14 cellular contexts compared by ENCODE assay signal in the genomic region with DNA sequence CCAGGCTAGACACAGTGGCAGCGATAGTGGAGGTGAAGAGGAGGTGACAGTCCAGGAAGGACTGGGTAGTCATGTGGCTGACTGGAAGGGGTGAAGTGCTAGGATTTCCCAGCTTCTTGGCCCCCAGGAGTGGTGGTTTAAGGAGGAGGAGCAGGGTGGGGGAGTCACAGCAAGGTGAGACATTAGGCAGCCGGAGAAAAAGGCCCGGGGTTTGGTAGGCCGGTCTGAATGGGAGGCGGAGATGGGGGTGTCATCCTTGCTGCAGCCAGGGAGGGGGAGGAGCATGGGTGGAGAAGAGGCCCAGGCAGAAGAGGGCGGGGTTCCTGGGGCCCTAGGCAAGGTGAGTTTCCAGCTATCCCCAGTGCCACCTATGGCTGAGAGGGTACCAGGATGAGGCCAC. TPM values are rescaled to one million over a fixed set of nuclear protein-coding genes. Genes with fewer than 3 reads are reported as not detected.
DNase-seq lines count a peak whose midpoint lies in the region; ATAC-seq, FAIRE-seq and TF ChIP-seq lines count a peak whose summit lies in the region.
"Had no signal": no experiment of that assay in that cellular context is flagged by ENCODE, and none has a peak within 500 bp of the region (broad histone marks: within the 10 kb centered on the region; RNA-seq: fewer than 3 reads in every experiment).

No MANE protein-coding gene starts in this region.

- H3K27me3 Mint-ChIP-seq in CD4-positive, alpha-beta memory T cell, result no peaks in the 10 kb centered on the region
- no peaks in the 10 kb centered on the region for H3K27me3 Mint-ChIP-seq in activated CD4-positive, alpha-beta memory T cell treated with anti-CD3 and anti-CD28 coated beads for 36 hours

- no peak overlapping the region for H3K4me3 ChIP-seq in CD4-positive, alpha-beta memory T cell (ENCODE audit: low read length in 2 of 2)
- H3K4me3 ChIP-seq in hepatocyte, result no peak overlapping the region
- H3K4me3 ChIP-seq: adrenal gland, skin epidermis had no signal

- POLR2A ChIA-PET in CD4-positive, alpha-beta memory T cell (lab: Charles Lee; ENCODE audit: partially characterized antibody), result interaction anchor here (8.8 to 12.0 kb wide), 2 partner anchors 10 to 28 kb away, joined by 113 to 359 read pairs; a partner anchor contains a TSS
- POLR2A ChIA-PET in activated CD4-positive, alpha-beta memory T cell treated with anti-CD3 and anti-CD28 coated beads for 36 hours (lab: Charles Lee), result interaction anchor here (0.5 to 1.8 kb wide), 2 partner anchors 11 to 309 kb away, joined by 4 to 8 read pairs; no protein-coding TSS in a partner anchor

- H3K4me3 Mint-ChIP-seq in CD4-positive, alpha-beta memory T cell, result peak overlapping the region in 3 of 8 donors; percentile 10 to 40 (median 25)
- H3K4me3 Mint-ChIP-seq in activated CD4-positive, alpha-beta memory T cell treated with anti-CD3 and anti-CD28 coated beads for 36 hours, result no peak overlapping the region

- H3K27ac ChIP-seq in CD4-positive, alpha-beta memory T cell (ENCODE audit: low read depth, low read length), result no peak overlapping the region
- no peak overlapping the region for H3K27ac ChIP-seq in hepatocyte
- H3K27ac ChIP-seq: adrenal gland, WERI-Rb-1 had no signal

- 57% methylated on average over 5 of the region's 6 CpGs for WGBS in hepatocyte (ENCODE audit: low lambda C conversion rate, missing lambda C conversion rate)

- H2AFZ ChIP-seq in hepatocyte, result no peak overlapping the region

- ATAC-seq in HG03521 (IDR thresholded peaks at IDR 0.05; ENCODE audit: unreplicated experiment), result no peak
- ATAC-seq: Panc1 had no signal

- H3K9me3 Mint-ChIP-seq in CD4-positive, alpha-beta memory T cell, result no peaks in the 10 kb centered on the region
- no peaks in the 10 kb centered on the region for H3K9me3 Mint-ChIP-seq in activated CD4-positive, alpha-beta memory T cell treated with anti-CD3 and anti-CD28 coated beads for 36 hours

- FAIRE-seq in H54 (lab: Jason Lieb, UNC), result no peak

- TF ChIP-seq CTCF in hepatocyte (IDR thresholded peaks at IDR 0.05; ENCODE audit: poor library complexity) (no peak), GM20000 (IDR thresholded peaks at IDR 0.05; ENCODE audit: extremely low read depth, missing control alignments) (no peak), GM13976 (IDR thresholded peaks at IDR 0.05; ENCODE audit: borderline replicate concordance, control extremely low read depth, extremely low read depth, insufficient read depth, missing control alignments) (no peak)

- no peak for TF ChIP-seq POLR2A in H54 (IDR thresholded peaks at IDR 0.05; ENCODE audit: low read depth, low read length)

- peaks cover 43% of the 10 kb centered on the region for H3K36me3 ChIP-seq in CD4-positive, alpha-beta memory T cell (ENCODE audit: insufficient read depth, low read length)
- no peaks in the 10 kb centered on the region for H3K36me3 ChIP-seq in hepatocyte (replicated peaks; ENCODE audit: insufficient read depth, low read depth)

- CTCF ChIA-PET in CD4-positive, alpha-beta memory T cell (lab: Charles Lee; ENCODE audit: partially characterized antibody), result interaction anchor here (0.7 to 1.7 kb wide), 2 partner anchors 18 to 67 kb away, joined by 3 to 4 read pairs; no protein-coding TSS in a partner anchor
- CTCF ChIA-PET in activated CD4-positive, alpha-beta memory T cell treated with anti-CD3 and anti-CD28 coated beads for 36 hours (lab: Charles Lee), result no interaction called here

- no peak overlapping the region for H3K4me2 ChIP-seq in hepatocyte

- H3K79me2 ChIP-seq in hepatocyte, result no peaks in the 10 kb centered on the region

- intact Hi-C loops in CD4-positive, alpha-beta memory T cell (cut with micrococcal nuclease), result no loop called here
- intact Hi-C loops in activated CD4-positive, alpha-beta memory T cell treated with anti-CD3 and anti-CD28 coated beads for 36 hours (cut with micrococcal nuclease), result no loop called here

- no peaks in the 10 kb centered on the region for H3K27me3 ChIP-seq in CD4-positive, alpha-beta memory T cell (ENCODE audit: insufficient read depth, low read length)
- no peaks in the 10 kb centered on the region for H3K27me3 ChIP-seq in hepatocyte
- H3K27me3 ChIP-seq: adrenal gland had no signal

- H3K4me1 ChIP-seq in CD4-positive, alpha-beta memory T cell (ENCODE audit: insufficient read depth, low read length), result peaks cover 53% of the 10 kb centered on the region
- no peaks in the 10 kb centered on the region for H3K4me1 ChIP-seq in hepatocyte (ENCODE audit: insufficient read depth)

- no peaks in the 10 kb centered on the region for H3K9me2 ChIP-seq in hepatocyte (replicated peaks; ENCODE audit: insufficient read depth)

- H3K9me3 ChIP-seq in CD4-positive, alpha-beta memory T cell (ENCODE audit: control insufficient read depth in 1 of 2, low read length in 2 of 2), result no peaks in the 10 kb centered on the region
- H3K9me3 ChIP-seq in hepatocyte (ENCODE audit: low read depth), result no peaks in the 10 kb centered on the region
- H3K9me3 ChIP-seq: adrenal gland had no signal

- no peak for DNase-seq in CD4-positive, alpha-beta memory T cell
- DNase-seq in H54 (ENCODE audit: insufficient read length, low spot score) (peak; percentile 53), hepatocyte (ENCODE audit: low spot score) (peak; percentile 49), OCI-M1 (lab: John Stamatoyannopoulos, UW) (no peak), GM20000 (ENCODE audit: low spot score) (no peak), GM13976 (ENCODE audit: low spot score) (no peak)
- peak; percentile 59 for DNase-seq in activated CD4-positive, alpha-beta memory T cell treated with anti-CD3 and anti-CD28 coated beads for 36 hours
- DNase-seq: adrenal gland, DND-41, NCI-H1436 treated with DMSO at 0.1 percent for 48 hours, WERI-Rb-1 had no signal

- H3K27ac Mint-ChIP-seq in CD4-positive, alpha-beta memory T cell, result peak overlapping the region; percentile 67 to 89 (median 81)
- peak overlapping the region; percentile 38 for H3K27ac Mint-ChIP-seq in activated CD4-positive, alpha-beta memory T cell treated with anti-CD3 and anti-CD28 coated beads for 36 hours

- H3K4me1 Mint-ChIP-seq in CD4-positive, alpha-beta memory T cell, result peaks cover 18 to 51% (median 35%) of the 10 kb centered on the region in 4 donors
- peaks cover 34% of the 10 kb centered on the region for H3K4me1 Mint-ChIP-seq in activated CD4-positive, alpha-beta memory T cell treated with anti-CD3 and anti-CD28 coated beads for 36 hours (ENCODE audit: low read depth)

- peaks cover 23 to 53% of the 10 kb centered on the region in 2 donors for H3K36me3 Mint-ChIP-seq in CD4-positive, alpha-beta memory T cell
- peaks cover 46% of the 10 kb centered on the region for H3K36me3 Mint-ChIP-seq in activated CD4-positive, alpha-beta memory T cell treated with anti-CD3 and anti-CD28 coated beads for 36 hours

- in situ Hi-C loops in GM13976 (cut with MboI; ENCODE audit: low sequenced_read_pairs, unreplicated experiment), result no loop called here

- H4K20me1 ChIP-seq in hepatocyte (ENCODE audit: insufficient read depth, poor library complexity, severe bottlenecking), result no peaks in the 10 kb centered on the region

RNA-seq across cellular contexts. Expression of a gene that starts 6.1 kb away (rescaled TPM):
- total RNA-seq in CD4-positive, alpha-beta memory T cell, result 100 to 1,000 TPM; 150 to 169 TPM
- polyA plus RNA-seq in CD4-positive, alpha-beta memory T cell, result 100 to 1,000 TPM in 1 of 2 donors, 10 to 100 TPM in 1; 50.1 to 204 TPM
- total RNA-seq in activated CD4-positive, alpha-beta memory T cell treated with anti-CD3 and anti-CD28 coated beads for 36 hours, result 100 to 1,000 TPM; 163 to 167 TPM
- total RNA-seq in hepatocyte, result 15.6 and 19.1 TPM in 2 replicates
- 35.2 and 42.9 TPM in 2 replicates for polyA plus RNA-seq in hepatocyte

RNA-seq across cellular contexts. Expression of a gene that starts 18.7 kb away (rescaled TPM):
- 100 to 1,000 TPM; 170 to 173 TPM for total RNA-seq in CD4-positive, alpha-beta memory T cell
- 10 to 100 TPM; 36.5 to 74.7 TPM for polyA plus RNA-seq in CD4-positive, alpha-beta memory T cell
- total RNA-seq in activated CD4-positive, alpha-beta memory T cell treated with anti-CD3 and anti-CD28 coated beads for 36 hours, result 10 to 100 TPM; 74.9 to 76.5 TPM
- 28.1 and 32.7 TPM in 2 replicates for total RNA-seq in hepatocyte
- polyA plus RNA-seq in hepatocyte, result 64.6 and 68.7 TPM in 2 replicates

RNA-seq across cellular contexts. Expression of a gene that starts 28.4 kb away (rescaled TPM):
- total RNA-seq in CD4-positive, alpha-beta memory T cell, result 10 to 100 TPM; 63.3 to 66.3 TPM
- polyA plus RNA-seq in CD4-positive, alpha-beta memory T cell, result 1 to 10 TPM in 1 of 2 donors, under 1 TPM in 1; 0.41 to 6.3 TPM
- 10 to 100 TPM; 29.8 to 32.1 TPM for total RNA-seq in activated CD4-positive, alpha-beta memory T cell treated with anti-CD3 and anti-CD28 coated beads for 36 hours
- total RNA-seq in hepatocyte, result 22.2 and 27.4 TPM in 2 replicates
- polyA plus RNA-seq in hepatocyte, result 17.6 and 20.0 TPM in 2 replicates

RNA-seq across cellular contexts. Expression of a gene that starts 29.9 kb away (rescaled TPM):
- 10 to 100 TPM; 92.0 to 93.6 TPM for total RNA-seq in CD4-positive, alpha-beta memory T cell
- 10 to 100 TPM in 1 of 2 donors, 1 to 10 TPM in 1; 6.3 to 24.1 TPM for polyA plus RNA-seq in CD4-positive, alpha-beta memory T cell
- total RNA-seq in activated CD4-positive, alpha-beta memory T cell treated with anti-CD3 and anti-CD28 coated beads for 36 hours, result 10 to 100 TPM; 56.7 to 62.6 TPM
- 39.3 and 40.5 TPM in 2 replicates for total RNA-seq in hepatocyte
- 55.3 and 59.5 TPM in 2 replicates for polyA plus RNA-seq in hepatocyte

RNA-seq across cellular contexts. Expression of a gene that starts 48.4 kb away (rescaled TPM):
- total RNA-seq in CD4-positive, alpha-beta memory T cell, result 1 to 10 TPM; 1.6 to 2.7 TPM
- 1 to 10 TPM in 1 of 2 donors, not detected in 1; 1.2 TPM for polyA plus RNA-seq in CD4-positive, alpha-beta memory T cell
- total RNA-seq in activated CD4-positive, alpha-beta memory T cell treated with anti-CD3 and anti-CD28 coated beads for 36 hours, result under 1 TPM; 0.29 to 0.31 TPM
- not detected in 2 replicates for total RNA-seq in hepatocyte
- polyA plus RNA-seq in hepatocyte, result 0.37 TPM in 1 of 2 replicates, not detected in the other

Comparison
In these comparisons a context has a peak if more than half of its experiments do, and no peak if none do; other contexts are left out.
1. DNase-seq: peak in H54 (single experiment), activated CD4-positive, alpha-beta memory T cell treated with anti-CD3 and anti-CD28 coated beads for 36 hours (single experiment) and hepatocyte (single experiment); none in CD4-positive, alpha-beta memory T cell (0 of 5), OCI-M1 (single experiment), GM20000 (single experiment) and GM13976 (single experiment).